35 cellular contexts compared by ENCODE assay signal in genomic region chr19:35863018-35863417, GRCh38. TPM values are rescaled to one million over a fixed set of nuclear protein-coding genes. Genes with fewer than 3 reads are reported as not detected.
"Had no signal": no experiment of that assay in that cellular context is flagged by ENCODE, and none has a peak within 500 bp of the region (broad histone marks: within the 10 kb centered on the region; RNA-seq: fewer than 3 reads in every experiment).

No MANE protein-coding gene starts in this region.

- H3K36me3 ChIP-seq: neural progenitor cell, ovary, spleen, suprapubic skin, tibial artery, transverse colon, upper lobe of right lung, uterus had no signal

- DNase-seq: naive thymus-derived CD8-positive, alpha-beta T cell; nephron progenitor cell; occipital lobe; ovary; posterior cingulate gyrus; psoas muscle; right cardiac atrium; spleen; stimulated activated CD4-positive, alpha-beta T cell treated with anti-CD3 and anti-CD28 coated beads, Interleukin-12 subunit alpha, Interleukin-12 subunit beta, amount 100 ng/mL, for 4 hours; stimulated activated CD4-positive, alpha-beta T cell treated with anti-CD3 and anti-CD28 coated beads, Interleukin-1b, Interleukin-23, amount 100 ng/mL, for 48 hours; stimulated activated CD4-positive, alpha-beta T cell treated with anti-CD3 and anti-CD28 coated beads, Interleukin-4, amount 100 ng/mL, for 1 hour; stimulated activated CD4-positive, alpha-beta T cell treated with anti-CD3 and anti-CD28 coated beads, Interleukin-4, amount 100 ng/mL, for 4 hours; stimulated activated CD8-positive, alpha-beta memory T cell treated with anti-CD3 and anti-CD28 coated beads, Interleukin-4, amount 100 ng/mL, for 48 hours; stimulated activated naive CD4-positive, alpha-beta T cell; stimulated activated naive CD8-positive, alpha-beta T cell treated with anti-CD3 and anti-CD28 coated beads, Interleukin-15, amount 100 ng/mL, for 72 hours; stimulated activated naive CD8-positive, alpha-beta T cell treated with anti-CD3 and anti-CD28 coated beads, Interleukin-15, Interleukin-2, amounts not matched to agents 100 U/mL and 50 U/mL, for 24 hours; substantia nigra; tibial artery; transverse colon; upper lobe of right lung; uterus had no signal

- H3K9me3 ChIP-seq: ovary, psoas muscle, spleen, suprapubic skin, testis, transverse colon, upper lobe of right lung, uterus had no signal

- H3K27ac Mint-ChIP-seq: naive thymus-derived CD8-positive, alpha-beta T cell; natural killer cell treated with Interleukin-12 subunit alpha and Interleukin-12 subunit beta and Interleukin-15 and Interleukin-18, amount 100 ng/mL, for 72 hours; nephron progenitor cell; neural progenitor cell; progenitor cell of endocrine pancreas; stimulated activated memory B cell treated with anti-CD40 and anti-IgM and Interleukin-4, amounts not matched to agents 10 μg/mL and 1 μg/mL and 100 μg/mL, for 72 hours; stimulated activated naive CD8-positive, alpha-beta T cell treated with anti-CD3 and anti-CD28 coated beads, Interleukin-15, amount 100 ng/mL, for 72 hours; type B pancreatic cell had no signal

- H3K4me1 ChIP-seq: psoas muscle, suprapubic skin, testis, upper lobe of right lung, uterus had no signal

- H3K79me2 ChIP-seq: parathyroid adenoma had no signal

- H3K36me3 Mint-ChIP-seq: natural killer cell treated with Interleukin-12 subunit alpha and Interleukin-12 subunit beta and Interleukin-15 and Interleukin-18, amount 100 ng/mL, for 72 hours; stimulated activated memory B cell treated with anti-CD40 and anti-IgM and Interleukin-4, amounts not matched to agents 10 μg/mL and 1 μg/mL and 100 μg/mL, for 72 hours; type B pancreatic cell had no signal

- H3K9ac ChIP-seq: neural progenitor cell, parathyroid adenoma had no signal

- H3K27me3 ChIP-seq: ovary, testis, uterus had no signal

- H3K4me2 ChIP-seq: neural progenitor cell, smooth muscle cell had no signal

- H3K4me3 Mint-ChIP-seq: naive thymus-derived CD8-positive, alpha-beta T cell; natural killer cell treated with Interleukin-12 subunit alpha and Interleukin-12 subunit beta and Interleukin-15 and Interleukin-18, amount 100 ng/mL, for 72 hours; stimulated activated memory B cell treated with anti-CD40 and anti-IgM and Interleukin-4, amounts not matched to agents 10 μg/mL and 1 μg/mL and 100 μg/mL, for 72 hours; stimulated activated naive CD8-positive, alpha-beta T cell treated with anti-CD3 and anti-CD28 coated beads, Interleukin-15, amount 100 ng/mL, for 72 hours; type B pancreatic cell had no signal

- H3K4me3 ChIP-seq: neural progenitor cell, ovary, psoas muscle, skin epidermis, smooth muscle cell, spleen, suprapubic skin, testis, tibial artery, transverse colon, upper lobe of right lung, uterus had no signal

- H3K27ac ChIP-seq: neural progenitor cell, ovary, parathyroid adenoma, psoas muscle, skin epidermis, spleen, suprapubic skin, testis, tibial artery, transverse colon, upper lobe of right lung, uterus had no signal

- H3K9me3 Mint-ChIP-seq: naive thymus-derived CD8-positive, alpha-beta T cell; natural killer cell treated with Interleukin-12 subunit alpha and Interleukin-12 subunit beta and Interleukin-15 and Interleukin-18, amount 100 ng/mL, for 72 hours; neural progenitor cell; stimulated activated memory B cell treated with anti-CD40 and anti-IgM and Interleukin-4, amounts not matched to agents 10 μg/mL and 1 μg/mL and 100 μg/mL, for 72 hours; stimulated activated naive CD8-positive, alpha-beta T cell treated with anti-CD3 and anti-CD28 coated beads, Interleukin-15, amount 100 ng/mL, for 72 hours; type B pancreatic cell had no signal

- ATAC-seq: naive thymus-derived CD8-positive, alpha-beta T cell; natural killer cell treated with Interleukin-12 subunit alpha and Interleukin-12 subunit beta and Interleukin-15 and Interleukin-18, amount 100 ng/mL, for 72 hours; psoas muscle; right cardiac atrium; sciatic nerve; stimulated activated memory B cell treated with anti-CD40 and anti-IgM and Interleukin-4, amounts not matched to agents 10 μg/mL and 1 μg/mL and 100 μg/mL, for 72 hours; stimulated activated naive CD8-positive, alpha-beta T cell treated with anti-CD3 and anti-CD28 coated beads, Interleukin-15, amount 100 ng/mL, for 72 hours; stimulated activated naive CD8-positive, alpha-beta T cell treated with anti-CD3 and anti-CD28 coated beads, Interleukin-15, Interleukin-2, amounts not matched to agents 100 U/mL and 50 U/mL, for 24 hours; upper lobe of right lung had no signal

- H2AFZ ChIP-seq: neural progenitor cell, parathyroid adenoma had no signal

RNA-seq across cellular contexts. Expression of gene APLP1, which starts 5.4 kb away (rescaled TPM):
- total RNA-seq: naive thymus-derived CD8-positive, alpha-beta T cell had no signal
- polyA plus RNA-seq: naive thymus-derived CD8-positive, alpha-beta T cell had no signal

RNA-seq across cellular contexts. Expression of gene KIRREL2, which starts 6.3 kb away (rescaled TPM):
- total RNA-seq: osteoblast, psoas muscle, renal cortical epithelial cell, right cardiac atrium, suprapubic skin, transverse colon, upper lobe of right lung, urinary bladder had no signal
- polyA plus RNA-seq: psoas muscle, right cardiac atrium, urinary bladder had no signal

RNA-seq across cellular contexts. Expression of gene NPHS1, which starts 10.7 kb away (rescaled TPM):
- total RNA-seq: natural killer cell treated with Interleukin-12 subunit alpha and Interleukin-12 subunit beta and Interleukin-15 and Interleukin-18, amount 100 ng/mL, for 72 hours; osteoblast; psoas muscle; renal cortical epithelial cell; right cardiac atrium; sciatic nerve; smooth muscle cell; suprapubic skin; transverse colon; upper lobe of right lung had no signal
- polyA plus RNA-seq: psoas muscle, right cardiac atrium, smooth muscle cell, urinary bladder had no signal

RNA-seq across cellular contexts. Expression of gene HCST, which starts 39.3 kb away (rescaled TPM):
- total RNA-seq: occipital lobe, progenitor cell of endocrine pancreas, renal cortical epithelial cell had no signal
